In genomic region chr17:8785547-8786412, GRCh38 we compare ENCODE assay signal across 7 cellular contexts. TPM values are rescaled to one million over a fixed set of nuclear protein-coding genes. Genes with fewer than 3 reads are reported as not detected.
A peak's percentile ranks its signal among the peaks of the same experiment; 100 is the strongest.
DNase-seq lines count a peak whose midpoint lies in the region; ATAC-seq and TF ChIP-seq lines count a peak whose summit lies in the region.

No MANE protein-coding gene starts in this region.

- TF ChIP-seq CTCF in GM12874 (IDR thresholded peaks at IDR 0.05; ENCODE audit: insufficient read depth, low read depth, low read length) (peak; percentile 91), choroid plexus epithelial cell (conservative IDR thresholded peaks at IDR 0.05; ENCODE audit: low read depth, low read length) (peak; percentile 90), left lung (IDR thresholded peaks at IDR 0.05) (peak; percentile 71 to 91)

- H3K27me3 ChIP-seq in left lung = peaks cover 3 to 16% of the 10 kb centered on the region in 2 donors

- DNase-seq in NCI-H146 treated with DMSO at 0.1 percent for 48 hours (lab: John Stamatoyannopoulos, UW; ENCODE audit: unreplicated experiment) (peak; percentile 51), choroid plexus epithelial cell (ENCODE audit: low read depth) (peak; percentile 69), left lung (peak; percentile 75 to 87)
- peak; percentile 41 to 66 for DNase-seq in activated CD4-positive, alpha-beta T cell treated with anti-CD3 and anti-CD28 coated beads for 4 hours
- DNase-seq in stimulated activated CD4-positive, alpha-beta T cell treated with anti-CD3 and anti-CD28 coated beads, Interleukin-4, amount 100 ng/mL, for 48 hours (ENCODE audit: low read depth in 2 of 2) = peak; percentile 59 to 74

- H3K4me1 ChIP-seq in left lung = peaks cover 0 to 15% of the 10 kb centered on the region in 2 donors

- no peaks in the 10 kb centered on the region for H3K36me3 ChIP-seq in left lung

- ATAC-seq in left lung (peak; percentile 84), HG03354 (IDR thresholded peaks at IDR 0.05; ENCODE audit: poor library complexity, severe bottlenecking, unreplicated experiment) (no peak)

- H3K4me3 ChIP-seq in choroid plexus epithelial cell (ENCODE audit: low read depth, low read length) (no peak overlapping the region), left lung (no peak overlapping the region)

- no peaks in the 10 kb centered on the region for H3K9me3 ChIP-seq in left lung

- intact Hi-C loops in left lung (cut with DNase I) = loop anchor here in 1 of 2 donors (10.0 kb wide), 1 partner anchor 371 kb away; no protein-coding TSS in a partner anchor

- H3K27ac ChIP-seq in left lung = no peak overlapping the region

RNA-seq across cellular contexts. Expression of gene MFSD6L, which starts 13.4 kb away (rescaled TPM):
- 1 to 10 TPM; 1.4 to 1.6 TPM for total RNA-seq in left lung

RNA-seq across cellular contexts. Expression of gene SPDYE4, which starts 27.4 kb away (rescaled TPM):
- not detected for total RNA-seq in left lung

RNA-seq across cellular contexts. Expression of gene CCDC42, which starts 41.1 kb away (rescaled TPM):
- total RNA-seq in left lung = not detected
